In genomic region chr2:167681234-167681633, GRCh38 we compare ENCODE assay signal across 18 cellular contexts.
DNase-seq lines count a peak whose midpoint lies in the region; ATAC-seq and TF ChIP-seq lines count a peak whose summit lies in the region.
"Had no signal": no experiment of that assay in that cellular context is flagged by ENCODE, and none has a peak within 500 bp of the region (broad histone marks: within the 10 kb centered on the region; RNA-seq: fewer than 3 reads in every experiment).

No MANE protein-coding gene starts in this region.

- H3K4me3 ChIP-seq in brain microvascular endothelial cell (ENCODE audit: low read depth, low read length) = no peak overlapping the region
- H3K4me3 ChIP-seq: BLaER1 treated with 17β-estradiol and CSF1 and Interleukin-3, amounts not matched to agents 10 nM and 100 nM had no signal

- no peaks in the 10 kb centered on the region for H3K27me3 ChIP-seq in brain microvascular endothelial cell (replicated peaks)
- H3K27me3 ChIP-seq: BLaER1 treated with 17β-estradiol and CSF1 and Interleukin-3, amounts not matched to agents 10 nM and 100 nM had no signal

- intact Hi-C loops in sciatic nerve (cut with DNase I) = no loop called here

- no peak for TF ChIP-seq CTCF in brain microvascular endothelial cell (IDR thresholded peaks at IDR 0.05; ENCODE audit: low read depth, low read length, missing control alignments)

- H3K27ac ChIP-seq in cingulate gyrus (ENCODE audit: low read depth, low read length) (peak overlapping the region; percentile 58), brain microvascular endothelial cell (no peak overlapping the region)
- H3K27ac ChIP-seq: BLaER1 treated with 17β-estradiol and CSF1 and Interleukin-3, amounts not matched to agents 10 nM and 100 nM had no signal

- peak; percentile 29 for DNase-seq in NCI-H1694 treated with DMSO at 0.1 percent for 48 hours (lab: John Stamatoyannopoulos, UW)
- DNase-seq in NCI-H1694 (lab: John Stamatoyannopoulos, UW) = no peak
- DNase-seq in left kidney (ENCODE audit: low read depth, low spot score) = peak; percentile 34
- DNase-seq in sciatic nerve (ENCODE audit: low spot score) = no peak
- DNase-seq in brain microvascular endothelial cell = no peak
- DNase-seq in foreskin melanocyte = no peak
- no peak for DNase-seq in T1000 (lab: John Stamatoyannopoulos, UW)
- DNase-seq: 8988T; Caco-2; CD4-positive, alpha-beta memory T cell; DMS153; Karpas-422; NCI-H187; NCI-H774; NK-92 treated with Interleukin-12 subunit alpha and Interleukin-12 subunit beta, amount 100 ng/mL, for 24 hours; SIG-M5 had no signal

- in situ Hi-C loops in brain microvascular endothelial cell (cut with HindIII; ENCODE audit: low pct_ligation_motif_present, low sequenced_read_pairs) = no loop called here

- H3K36me3 ChIP-seq in brain microvascular endothelial cell (replicated peaks) = no peaks in the 10 kb centered on the region
- H3K36me3 ChIP-seq: BLaER1 treated with 17β-estradiol and CSF1 and Interleukin-3, amounts not matched to agents 10 nM and 100 nM had no signal

- peak; percentile 54 for ATAC-seq in sciatic nerve

Comparison
In these comparisons a context has a peak if more than half of its experiments do, and no peak if none do; other contexts are left out.
1. DNase-seq: peak in NCI-H1694 treated with DMSO at 0.1 percent for 48 hours (single experiment) and left kidney (single experiment); none in NCI-H1694 (single experiment), sciatic nerve (single experiment), brain microvascular endothelial cell (single experiment), foreskin melanocyte (single experiment) and T1000 (single experiment).